Comparison of ENCODE assay signal across 9 cellular contexts in the genomic region with DNA sequence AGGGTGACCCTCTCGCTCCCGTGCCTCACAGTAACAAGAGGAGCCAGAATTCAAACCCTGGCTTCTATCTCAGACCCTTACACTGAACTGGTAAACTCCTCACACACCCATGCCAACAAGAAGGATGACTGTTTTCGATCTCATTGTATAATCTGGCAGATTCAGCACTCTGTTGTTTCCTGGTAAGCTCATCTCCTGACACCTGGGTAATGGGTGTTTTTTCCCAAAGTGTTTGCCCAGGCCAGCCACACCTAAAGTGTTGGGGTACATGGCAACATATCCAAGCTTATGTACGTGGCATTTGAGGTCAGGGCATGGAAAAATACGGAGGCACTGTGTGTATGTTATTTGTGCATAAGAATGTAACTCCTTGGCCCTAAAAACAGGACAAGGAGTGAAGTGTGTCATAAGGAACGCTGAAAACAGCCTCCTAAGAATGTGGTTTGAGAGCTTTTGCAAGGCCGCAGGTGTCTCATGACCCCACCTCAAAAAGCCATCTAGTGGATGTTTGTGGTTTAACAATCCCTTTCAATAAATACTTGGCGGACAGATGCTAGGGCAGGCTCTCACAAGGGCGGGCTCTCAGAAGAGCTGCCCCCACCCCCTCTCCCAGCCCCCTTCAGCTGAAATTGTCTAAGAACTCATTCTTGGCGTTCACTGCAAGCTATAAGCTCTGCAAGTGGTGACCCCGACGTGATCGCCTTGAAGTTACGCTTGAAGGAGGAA. TPM values are rescaled to one million over a fixed set of nuclear protein-coding genes. Genes with fewer than 3 reads are reported as not detected.
DNase-seq lines count a peak whose midpoint lies in the region; ATAC-seq, FAIRE-seq and TF ChIP-seq lines count a peak whose summit lies in the region.
"Had no signal": no experiment of that assay in that cellular context is flagged by ENCODE, and none has a peak within 500 bp of the region (broad histone marks: within the 10 kb centered on the region; RNA-seq: fewer than 3 reads in every experiment).

A gene with protein sequence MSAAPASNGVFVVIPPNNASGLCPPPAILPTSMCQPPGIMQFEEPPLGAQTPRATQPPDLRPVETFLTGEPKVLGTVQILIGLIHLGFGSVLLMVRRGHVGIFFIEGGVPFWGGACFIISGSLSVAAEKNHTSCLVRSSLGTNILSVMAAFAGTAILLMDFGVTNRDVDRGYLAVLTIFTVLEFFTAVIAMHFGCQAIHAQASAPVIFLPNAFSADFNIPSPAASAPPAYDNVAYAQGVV (plus strand): TSS at position 561 of the 726 bp plus-strand sequence. CDS start 6,867 bp downstream, outside the sequence.

- no peak within 1 kb of the TSS for H3K14ac ChIP-seq in H9 (ENCODE audit: insufficient read depth, low read length)

- no peaks in the 10 kb centered on the region for H3K79me1 ChIP-seq in H9 (ENCODE audit: insufficient read depth, low read depth, low read length, poor library complexity, severe bottlenecking)

- dilution Hi-C loops in keratinocyte (cut with MboI; ENCODE audit: extremely low pct_ligation_motif_present, low sequenced_read_pairs), result no loop called here

- no peak within 1 kb of the TSS for H2BK12ac ChIP-seq in H9 (ENCODE audit: insufficient read length, low read depth, low read length)

- H3K18ac ChIP-seq in H9 (ENCODE audit: insufficient read length, low read depth, low read length), result no peak within 1 kb of the TSS

- no peak within 1 kb of the TSS for H3K4ac ChIP-seq in H9 (ENCODE audit: low read depth, low read length)

- no peak within 1 kb of the TSS for H2AK5ac ChIP-seq in H9 (ENCODE audit: insufficient read length, low read length)

- H3K4me1 Mint-ChIP-seq in H9, result peaks cover 0 to 3% of the 10 kb centered on the region in 2 experiments; a peak in 1 of 4 replicates

- H3K4me3 Mint-ChIP-seq in H9, result no peak within 1 kb of the TSS

- H3K4me2 ChIP-seq in H9 (ENCODE audit: insufficient read depth, insufficient read length, low read length) (no peak within 1 kb of the TSS), keratinocyte (ENCODE audit: control insufficient read depth, extremely low read depth, insufficient read depth, low read depth, low read length) (no peak within 1 kb of the TSS)

- H4K8ac ChIP-seq in H9 (replicated peaks; ENCODE audit: insufficient read length, low read depth, low read length), result no peak within 1 kb of the TSS

- no peaks in the 10 kb centered on the region for H3K23me2 ChIP-seq in H9 (ENCODE audit: insufficient read length, low read depth, low read length, poor library complexity, severe bottlenecking)

- no peak within 1 kb of the TSS for H4K5ac ChIP-seq in H9 (ENCODE audit: insufficient read length, low read depth, low read length)

- H3K9me1 ChIP-seq in keratinocyte (ENCODE audit: control insufficient read depth, extremely low read depth, insufficient read depth, low read length), result no peaks in the 10 kb centered on the region

- no peak within 1 kb of the TSS for H2BK120ac ChIP-seq in H9 (ENCODE audit: low read depth, low read length, poor library complexity, severe bottlenecking)

- DNase-seq in CD1c-positive myeloid dendritic cell (ENCODE audit: extremely low spot score) (peak; percentile 19), H9 (peak; percentile 56), RWPE2 (ENCODE audit: low spot score) (no peak), keratinocyte (ENCODE audit: low read depth, low spot score) (no peak), ureter (ENCODE audit: low spot score) (no peak), HK-2 (ENCODE audit: unreplicated experiment) (no peak), MG63 (no peak)
- DNase-seq in stimulated activated CD4-positive, alpha-beta T cell treated with anti-CD3 and anti-CD28 coated beads, Interleukin-2, amount 100 ng/mL, for 24 hours, result no peak

- H2AFZ ChIP-seq in H9 (ENCODE audit: low read length) (no peak within 1 kb of the TSS), keratinocyte (ENCODE audit: control insufficient read depth, low read length) (no peak within 1 kb of the TSS)

- H3K36me3 ChIP-seq in RWPE2 (ENCODE audit: low read depth) (no peaks in the 10 kb centered on the region), keratinocyte (ENCODE audit: control insufficient read depth in 2 of 2, extremely low read depth in 1 of 2, insufficient read depth in 2 of 2, low read length in 2 of 2) (no peaks in the 10 kb centered on the region), MG63 (no peaks in the 10 kb centered on the region)

- peaks cover 3 to 6% of the 10 kb centered on the region in 2 experiments; a peak in 3 of 5 replicates for H3K9me3 Mint-ChIP-seq in H9

- H3K56ac ChIP-seq in H9 (ENCODE audit: insufficient read length, low read depth, low read length), result no peak within 1 kb of the TSS

- FAIRE-seq in keratinocyte (lab: Jason Lieb, UNC), result no peak

- H3K79me2 ChIP-seq in H9 (ENCODE audit: insufficient read depth, low read length), result no peaks in the 10 kb centered on the region
- no peaks in the 10 kb centered on the region for H3K79me2 ChIP-seq in keratinocyte (ENCODE audit: control insufficient read depth, insufficient read depth, low read length)

- TF ChIP-seq CTCF in H9 (conservative IDR thresholded peaks at IDR 0.05) (peak; percentile 73), RWPE2 (IDR thresholded peaks at IDR 0.05; ENCODE audit: poor library complexity, severe bottlenecking) (peak; percentile 29), keratinocyte (optimal IDR thresholded peaks at IDR 0.05 in 1 of 3, IDR thresholded peaks at IDR 0.05 in 1 of 3, conservative IDR thresholded peaks at IDR 0.05 in 1 of 3; ENCODE audit: extremely low read depth in 1 of 3, insufficient read depth in 2 of 3, low read length in 3 of 3) (peak in 2 of 3 experiments; percentile 21 to 28)

- no peak within 1 kb of the TSS for H2BK15ac ChIP-seq in H9 (ENCODE audit: low read depth, low read length)

- peaks cover 6% of the 10 kb centered on the region; the same call in 1 of the 2 replicates for H3K27me3 Mint-ChIP-seq in H9 (ENCODE audit: low read depth)

- H3K27ac Mint-ChIP-seq in H9, result peak within 1 kb of the TSS in 1 of 3 experiments; percentile 53; a peak in 1 of 7 replicates

- no peaks in the 10 kb centered on the region for H3K4me1 ChIP-seq in H9 (ENCODE audit: insufficient read depth, low read length)
- H3K4me1 ChIP-seq in RWPE2 (ENCODE audit: insufficient read depth, poor library complexity, severe bottlenecking), result no peaks in the 10 kb centered on the region
- H3K4me1 ChIP-seq in keratinocyte (ENCODE audit: control insufficient read depth, extremely low read depth, insufficient read depth, low read length), result no peaks in the 10 kb centered on the region

- H3K27me3 ChIP-seq in H9 (ENCODE audit: insufficient read depth, low read length), result no peaks in the 10 kb centered on the region; the same call in none of the 2 replicates
- H3K27me3 ChIP-seq in RWPE2 (ENCODE audit: insufficient read depth, poor library complexity, severe bottlenecking), result peaks cover 4% of the 10 kb centered on the region
- no peaks in the 10 kb centered on the region for H3K27me3 ChIP-seq in keratinocyte (ENCODE audit: control insufficient read depth, extremely low read depth, insufficient read depth, low read length)
- H3K27me3 ChIP-seq in MG63, result peaks cover 9% of the 10 kb centered on the region

- H3K9ac ChIP-seq in H9 (ENCODE audit: extremely low read depth, insufficient read length, low read length), result no peak within 1 kb of the TSS
- H3K9ac ChIP-seq in keratinocyte (ENCODE audit: control insufficient read depth, extremely low read depth, insufficient read depth, low read length), result no peak within 1 kb of the TSS

- H4K20me1 ChIP-seq in H9 (ENCODE audit: control insufficient read depth, insufficient read depth, insufficient read length) (no peaks in the 10 kb centered on the region), keratinocyte (ENCODE audit: control insufficient read depth, extremely low read depth, insufficient read depth, low read length) (no peaks in the 10 kb centered on the region)

- H3K9me3 ChIP-seq in H9 (ENCODE audit: control insufficient read depth, low read depth, low read length) (no peaks in the 10 kb centered on the region), RWPE2 (ENCODE audit: severe bottlenecking) (no peaks in the 10 kb centered on the region), keratinocyte (ENCODE audit: control insufficient read depth, low read depth, low read length) (no peaks in the 10 kb centered on the region), MG63 (no peaks in the 10 kb centered on the region)

- H3K27ac ChIP-seq in H9 (ENCODE audit: insufficient read length, low read depth, low read length) (no peak within 1 kb of the TSS), RWPE2 (ENCODE audit: poor library complexity, severe bottlenecking) (no peak within 1 kb of the TSS), keratinocyte (ENCODE audit: control insufficient read depth, insufficient read depth, low read length) (no peak within 1 kb of the TSS)

- no peak for ATAC-seq in RWPE2 (ENCODE audit: low read depth)

- H3T11ph ChIP-seq in H9 (ENCODE audit: low read length), result no peak within 1 kb of the TSS

- peaks cover 0 to 8% (median 0%) of the 10 kb centered on the region in 3 experiments; a peak in 2 of 7 replicates for H3K36me3 Mint-ChIP-seq in H9 (ENCODE audit: insufficient read depth in 1 of 3, low read depth in 3 of 3)

- no peak within 1 kb of the TSS for H3K23ac ChIP-seq in H9 (ENCODE audit: insufficient read length, low read depth, low read length)

- no peak within 1 kb of the TSS for H3K4me3 ChIP-seq in RWPE2 (ENCODE audit: severe bottlenecking)
- no peak within 1 kb of the TSS for H3K4me3 ChIP-seq in keratinocyte (ENCODE audit: control insufficient read depth in 2 of 3, extremely low read depth in 1 of 3, insufficient read depth in 2 of 3, low read depth in 1 of 3, low read length in 3 of 3)
- no peak within 1 kb of the TSS for H3K4me3 ChIP-seq in MG63

- no CpG with 5 or more reads among the region's 14 CpGs for WGBS in H9 (ENCODE audit: extremely low coverage, insufficient read length, low lambda C conversion rate)

- H2BK20ac ChIP-seq in H9 (ENCODE audit: low read depth, low read length, poor library complexity, severe bottlenecking), result no peak within 1 kb of the TSS

- H2BK5ac ChIP-seq in H9 (ENCODE audit: insufficient read length, low read length), result no peak within 1 kb of the TSS

- no peak within 1 kb of the TSS for H4K91ac ChIP-seq in H9 (ENCODE audit: insufficient read length, low read depth, low read length)

RNA-seq across cellular contexts. Expression of the gene that starts here (rescaled TPM):
- total RNA-seq in H9 (2021), result 0.11 TPM in 1 of 2 replicates, not detected in the other
- polyA plus RNA-seq in keratinocyte, result 0.03 TPM in 1 of 3 replicates, not detected in the others
- not detected for polyA plus RNA-seq in keratinocyte (2011; ENCODE audit: low read depth)
- polyA plus RNA-seq in keratinocyte (2011; cell fraction: cytosol; rRNA removed), result not detected in 2 replicates
- not detected in 2 replicates for polyA plus RNA-seq in keratinocyte (2011; cell fraction: nucleus; rRNA removed)
- polyA plus RNA-seq in keratinocyte (2012; ENCODE audit: low replicate concordance), result 0.09 TPM in 1 of 2 replicates, not detected in the other
- polyA minus RNA-seq in keratinocyte, result 0.35 TPM in 1 of 3 replicates, not detected in the others
- not detected for polyA minus RNA-seq in keratinocyte (2011; cell fraction: cytosol; rRNA and poly(A)+ RNA removed)
- polyA minus RNA-seq in keratinocyte (2011; cell fraction: nucleus; rRNA and poly(A)+ RNA removed), result not detected in 2 replicates
- not detected for total RNA-seq in ureter
- total RNA-seq in MG63 (2014; rRNA removed; shearing (Covaris generic); ENCODE audit: low replicate concordance), result not detected in 2 replicates
- total RNA-seq: subcutaneous adipose tissue had no signal

Comparison
In these comparisons a context has a peak if more than half of its experiments do, and no peak if none do; other contexts are left out.
1. Peak in DNase-seq in H9; RNA of the gene not detected or under 1 TPM.